In genomic region chr19:13796301-13797057, GRCh38 we compare ENCODE assay signal across 8 cellular contexts. TPM values are rescaled to one million over a fixed set of nuclear protein-coding genes. Genes with fewer than 3 reads are reported as not detected.
DNase-seq lines count a peak whose midpoint lies in the region; ATAC-seq and TF ChIP-seq lines count a peak whose summit lies in the region.

No MANE protein-coding gene starts in this region.

- peaks cover 24% of the 10 kb centered on the region for H3K4me1 Mint-ChIP-seq in mesothelial cell of epicardium

- H3K4me3 ChIP-seq in endocrine pancreas (ENCODE audit: control insufficient read depth, insufficient read depth, low read length) (peak overlapping the region; percentile 2), aorta (ENCODE audit: low read length in 2 of 2) (peak overlapping the region; percentile 8 to 61)

- no peak for TF ChIP-seq CTCF in mesothelial cell of epicardium (IDR thresholded peaks at IDR 0.05; ENCODE audit: unreplicated experiment)

- H3K4me1 ChIP-seq in endocrine pancreas (ENCODE audit: control insufficient read depth, insufficient read depth, low read length) (no peaks in the 10 kb centered on the region), aorta (ENCODE audit: control insufficient read depth in 1 of 2, insufficient read depth in 2 of 2, low read length in 2 of 2) (peaks cover 0 to 2% of the 10 kb centered on the region in 2 donors)

- H3K9ac ChIP-seq in endocrine pancreas (ENCODE audit: control insufficient read depth, insufficient read depth, low read length), result peak overlapping the region; percentile 75

- no peaks in the 10 kb centered on the region for H3K9me3 Mint-ChIP-seq in mesothelial cell of epicardium

- H3K36me3 ChIP-seq in endocrine pancreas (ENCODE audit: control insufficient read depth, insufficient read depth, low read length) (no peaks in the 10 kb centered on the region), aorta (ENCODE audit: control insufficient read depth in 1 of 2, insufficient read depth in 2 of 2, low read length in 1 of 2) (no peaks in the 10 kb centered on the region)

- H3K4me3 Mint-ChIP-seq in mesothelial cell of epicardium, result peak overlapping the region; percentile 79

- intact Hi-C loops in aorta (cut with DNase I), result loop anchor here in 1 of 2 donors (2.0 kb wide), 1 partner anchor 36 kb away; no protein-coding TSS in a partner anchor

- 11 to 14% methylated on average over 12 of the region's 12 CpGs for WGBS in aorta, 2 donors

- H3K36me3 Mint-ChIP-seq in mesothelial cell of epicardium, result peaks cover 13% of the 10 kb centered on the region

- peak; percentile 50 for ATAC-seq in aorta (ENCODE audit: low FRiP score)
- no peak for ATAC-seq in GM18909 (IDR thresholded peaks at IDR 0.05; ENCODE audit: poor library complexity, unreplicated experiment)

- peak overlapping the region in 1 of 2 donors; percentile 95 for H3K27ac ChIP-seq in aorta (ENCODE audit: low read depth in 1 of 2, low read length in 2 of 2)

- DNase-seq in NCI-H748 (lab: John Stamatoyannopoulos, UW; ENCODE audit: unreplicated experiment) (peak; percentile 13), NCI-H748 treated with DMSO at 0.1 percent for 48 hours (lab: John Stamatoyannopoulos, UW) (no peak), RKO (ENCODE audit: low spot score) (peak; percentile 93), mesothelial cell of epicardium (ENCODE audit: low spot score in 2 of 2, unreplicated experiment in 2 of 2) (no peak), aorta (peak; percentile 91), NK-92 (lab: John Stamatoyannopoulos, UW; ENCODE audit: unreplicated experiment) (no peak)

- H3K27ac Mint-ChIP-seq in mesothelial cell of epicardium, result peak overlapping the region; percentile 91

- no peaks in the 10 kb centered on the region for H3K27me3 Mint-ChIP-seq in mesothelial cell of epicardium (ENCODE audit: low read depth)

- H3K27me3 ChIP-seq in endocrine pancreas (ENCODE audit: control insufficient read depth, insufficient read depth, low read length) (no peaks in the 10 kb centered on the region), aorta (ENCODE audit: control insufficient read depth in 1 of 2, insufficient read depth in 2 of 2, low read length in 1 of 2) (no peaks in the 10 kb centered on the region)

- H3K9me3 ChIP-seq in endocrine pancreas (ENCODE audit: control insufficient read depth, low read length) (no peaks in the 10 kb centered on the region), aorta (ENCODE audit: control insufficient read depth, low read length) (no peaks in the 10 kb centered on the region)

RNA-seq across cellular contexts. Expression of gene ZSWIM4, which starts 1.2 kb away (rescaled TPM):
- 21.5 to 23.6 TPM (median 22.7 TPM) in 3 replicates for total RNA-seq in mesothelial cell of epicardium
- total RNA-seq in aorta, result 10 to 100 TPM; 11.2 to 12.1 TPM
- polyA plus RNA-seq in aorta, result 1 to 10 TPM; 2.5 to 3.1 TPM

RNA-seq across cellular contexts. Expression of gene C19orf53, which starts 22.2 kb away (rescaled TPM):
- 68.9 to 79.1 TPM (median 74.9 TPM) in 3 replicates for total RNA-seq in mesothelial cell of epicardium
- total RNA-seq in aorta, result 10 to 100 TPM; 57.8 to 58.1 TPM
- polyA plus RNA-seq in aorta, result 100 to 1,000 TPM; 107 to 172 TPM

RNA-seq across cellular contexts. Expression of gene MRI1, which starts 32.2 kb away (rescaled TPM):
- total RNA-seq in mesothelial cell of epicardium (27.6 to 29.0 TPM (median 28.7 TPM) in 3 replicates), aorta (10 to 100 TPM; 25.5 to 44.6 TPM)
- 10 to 100 TPM in 1 of 2 donors, 1 to 10 TPM in 1; 5.8 to 66.5 TPM for polyA plus RNA-seq in aorta

Comparison
In these comparisons a context has a peak if more than half of its experiments do, and no peak if none do; other contexts are left out.
1. DNase-seq: peak in NCI-H748 (single experiment), RKO (single experiment) and aorta (2 of 2); none in NCI-H748 treated with DMSO at 0.1 percent for 48 hours (single experiment), mesothelial cell of epicardium (0 of 2) and NK-92 (single experiment).